Comparison of ENCODE assay signal across 15 cellular contexts in genomic region chr4:98802673-98803286, GRCh38.
DNase-seq lines count a peak whose midpoint lies in the region; ATAC-seq and TF ChIP-seq lines count a peak whose summit lies in the region.
"Had no signal": no experiment of that assay in that cellular context is flagged by ENCODE, and none has a peak within 500 bp of the region (broad histone marks: within the 10 kb centered on the region; RNA-seq: fewer than 3 reads in every experiment).

No MANE protein-coding gene starts in this region.

- intact Hi-C loops in left cardiac atrium (cut with DNase I) = no loop called here
- intact Hi-C loops in left ventricle myocardium superior (cut with micrococcal nuclease) = no loop called here

- DNase-seq in left cardiac atrium = no peak
- DNase-seq in left ventricle myocardium superior = no peak
- DNase-seq in amniotic epithelial cell (ENCODE audit: low read depth) = peak; percentile 40
- peak; percentile 38 for DNase-seq in fibroblast of pulmonary artery (ENCODE audit: low read depth)
- DNase-seq in DMS114 treated with DMSO at 0.1 percent for 48 hours (lab: John Stamatoyannopoulos, UW; ENCODE audit: unreplicated experiment) = no peak
- no peak for DNase-seq in cerebellar cortex (ENCODE audit: low spot score)
- DNase-seq: DMS79, GOT3, NCI-H1092 treated with DMSO at 0.1 percent for 48 hours, NCI-H1694, PC-3 had no signal

- peak; percentile 14 to 52 for ATAC-seq in left cardiac atrium
- no peak for ATAC-seq in left ventricle myocardium superior
- ATAC-seq in HG03354 (IDR thresholded peaks at IDR 0.05; ENCODE audit: poor library complexity, severe bottlenecking, unreplicated experiment) = no peak
- ATAC-seq in GM18868 (IDR thresholded peaks at IDR 0.05; ENCODE audit: unreplicated experiment) = no peak
- ATAC-seq: A549, PC-3 had no signal

- no peak overlapping the region for H3K4me3 ChIP-seq in fibroblast of pulmonary artery (replicated peaks; ENCODE audit: low read depth, low read length)
- H3K4me3 ChIP-seq: A549, SJSA1 had no signal

- TF ChIP-seq CTCF in fibroblast of pulmonary artery (IDR thresholded peaks at IDR 0.05; ENCODE audit: low read length, missing control alignments) = no peak

Comparison
In these comparisons a context has a peak if more than half of its experiments do, and no peak if none do; other contexts are left out.
1. ATAC-seq: peak in left cardiac atrium (2 of 2); none in left ventricle myocardium superior (single experiment), HG03354 (single experiment) and GM18868 (single experiment).
2. DNase-seq: peak in amniotic epithelial cell (single experiment) and fibroblast of pulmonary artery (single experiment); none in left cardiac atrium (single experiment), left ventricle myocardium superior (single experiment), DMS114 treated with DMSO at 0.1 percent for 48 hours (single experiment) and cerebellar cortex (single experiment).